19 cellular contexts compared by ENCODE assay signal in genomic region chr17:9410737-9411136, GRCh38.
DNase-seq lines count a peak whose midpoint lies in the region; ATAC-seq, FAIRE-seq and TF ChIP-seq lines count a peak whose summit lies in the region.
"Had no signal": no experiment of that assay in that cellular context is flagged by ENCODE, and none has a peak within 500 bp of the region (broad histone marks: within the 10 kb centered on the region; RNA-seq: fewer than 3 reads in every experiment).

No MANE protein-coding gene starts in this region.

- H3K27me3 Mint-ChIP-seq in nephron progenitor cell (ENCODE audit: low read depth, poor library complexity), result peaks cover 3% of the 10 kb centered on the region
- H3K27me3 Mint-ChIP-seq: CD4-positive, alpha-beta memory T cell had no signal

- TF ChIP-seq EP300 in HepG2 (IDR thresholded peaks at IDR 0.05; ENCODE audit: low read depth in 2 of 2, low read length in 2 of 2) (no peak), HepG2 (CRISPR knock-in tag; IDR thresholded peaks at IDR 0.05; ENCODE audit: borderline replicate concordance) (no peak), K562 (IDR thresholded peaks at IDR 0.05; ENCODE audit: low read length) (no peak)

- no peak for FAIRE-seq in HepG2 (lab: Jason Lieb, UNC)
- no peak for FAIRE-seq in K562 (lab: Jason Lieb, UNC)
- FAIRE-seq: GM12891, GM18507 had no signal

- H3K36me3 Mint-ChIP-seq in nephron progenitor cell (ENCODE audit: low read depth), result peaks cover 8% of the 10 kb centered on the region

- peaks cover 6% of the 10 kb centered on the region for H3K9me3 Mint-ChIP-seq in nephron progenitor cell
- H3K9me3 Mint-ChIP-seq: CD4-positive, alpha-beta memory T cell; H9 had no signal

- TF ChIP-seq RAD21 in HepG2 (CRISPR knock-in tag; IDR thresholded peaks at IDR 0.05), result no peak
- no peak for TF ChIP-seq RAD21 in K562 (CRISPR knock-in tag; conservative IDR thresholded peaks at IDR 0.05 in 1 of 2, IDR thresholded peaks at IDR 0.05 in 1 of 2)

- CTCF ChIA-PET in HepG2 (lab: Yijun Ruan, JAX; ENCODE audit: low intra/inter-chr PET ratio, low total read pairs), result no interaction called here
- CTCF ChIA-PET in K562 (lab: Yijun Ruan, JAX; ENCODE audit: low intra/inter-chr PET ratio), result no interaction called here

- H3K9me3 ChIP-seq in HepG2 (ENCODE audit: low read length) (no peaks in the 10 kb centered on the region), right lobe of liver (no peaks in the 10 kb centered on the region), K562 (replicated peaks; ENCODE audit: control insufficient read depth, insufficient read depth, low read depth, low read length) (no peaks in the 10 kb centered on the region)

- H3K36me3 ChIP-seq in HepG2 (replicated peaks in 1 of 2; ENCODE audit: control insufficient read depth in 1 of 2, insufficient read depth in 2 of 2, low read length in 2 of 2) (no peaks in the 10 kb centered on the region), right lobe of liver (no peaks in the 10 kb centered on the region), K562 (ENCODE audit: control insufficient read depth, insufficient read depth, low read length) (no peaks in the 10 kb centered on the region)

- H3K4me1 Mint-ChIP-seq in nephron progenitor cell, result peaks cover 45% of the 10 kb centered on the region

- no peak overlapping the region for H3K4me2 ChIP-seq in HepG2 (ENCODE audit: low read depth, low read length)
- no peak overlapping the region for H3K4me2 ChIP-seq in K562 (ENCODE audit: insufficient read depth, low read length)

- DNase-seq in HepG2 (ENCODE audit: low spot score), result no peak
- no peak for DNase-seq in right lobe of liver
- no peak for DNase-seq in K562 (ENCODE audit: extremely low read depth in 1 of 4, low spot score in 3 of 4)
- no peak for DNase-seq in nephron progenitor cell
- no peak for DNase-seq in NCI-H524 treated with DMSO at 0.1 percent for 48 hours (lab: John Stamatoyannopoulos, UW)
- DNase-seq in A172 (ENCODE audit: low spot score), result no peak
- DNase-seq: C1 segment of cervical spinal cord; Calu3; CD4-positive, alpha-beta memory T cell; COR-L47; DMS53; DMS79 treated with DMSO at 0.1 percent for 48 hours; GF-D8; GOT3; H9 had no signal

- TF ChIP-seq POLR2A in HepG2 (IDR thresholded peaks at IDR 0.05; ENCODE audit: insufficient read depth in 1 of 2, low read depth in 2 of 2, low read length in 2 of 2) (no peak), right lobe of liver (IDR thresholded peaks at IDR 0.05) (no peak), K562 (conservative IDR thresholded peaks at IDR 0.05) (no peak)

- peak overlapping the region; percentile 97 for H3K27ac Mint-ChIP-seq in nephron progenitor cell
- H3K27ac Mint-ChIP-seq: H9 had no signal

- H3K9me1 ChIP-seq in K562 (ENCODE audit: control insufficient read depth, insufficient read depth, low read length), result no peaks in the 10 kb centered on the region

- no peaks in the 10 kb centered on the region for H3K79me2 ChIP-seq in HepG2 (ENCODE audit: insufficient read depth, low read length)
- no peaks in the 10 kb centered on the region for H3K79me2 ChIP-seq in K562 (ENCODE audit: control insufficient read depth, insufficient read depth, low read length)

- BruUV-seq in HepG2 (replicated peaks; lab: Mats Ljungman, UMichigan) (no TSS peak), K562 (replicated peaks; lab: Mats Ljungman, UMichigan) (no TSS peak)

- no peaks in the 10 kb centered on the region for H3K4me1 ChIP-seq in HepG2 (ENCODE audit: insufficient read depth, low read length)
- no peaks in the 10 kb centered on the region for H3K4me1 ChIP-seq in right lobe of liver
- H3K4me1 ChIP-seq in K562 (replicated peaks in 1 of 2; ENCODE audit: control insufficient read depth in 2 of 2, insufficient read depth in 2 of 2, low read length in 2 of 2), result no peaks in the 10 kb centered on the region

- H4K20me1 ChIP-seq in HepG2 (ENCODE audit: insufficient read depth, low read length), result no peaks in the 10 kb centered on the region
- H4K20me1 ChIP-seq in K562 (replicated peaks; ENCODE audit: control insufficient read depth, insufficient read depth, low read length), result no peaks in the 10 kb centered on the region

- 90% methylated on average over 2 of the region's 2 CpGs for WGBS in HepG2 (ENCODE audit: low lambda C conversion rate)
- WGBS in right lobe of liver (ENCODE audit: insufficient coverage, low coverage, low lambda C conversion rate, missing lambda C conversion rate), result 81% methylated on average over 2 of the region's 2 CpGs
- 3% methylated on average over 2 of the region's 2 CpGs for WGBS in K562 (ENCODE audit: insufficient coverage, low coverage, missing lambda C conversion rate)

- H3K9ac ChIP-seq in HepG2 (ENCODE audit: insufficient read depth, low read depth, low read length), result no peak overlapping the region
- no peak overlapping the region for H3K9ac ChIP-seq in K562 (ENCODE audit: insufficient read depth in 1 of 2, low read depth in 2 of 2, low read length in 2 of 2)

- in situ Hi-C loops in HepG2 (cut with HindIII; ENCODE audit: extremely low pct_ligation_motif_present, low pct_unique_long_range_greater_than_20kb) (loop anchor here (10.0 kb wide), 1 partner anchor 64 kb away; no protein-coding TSS in a partner anchor), K562 (cut with MboI) (no loop called here)

- H3K27ac ChIP-seq in HepG2 (ENCODE audit: extremely low read length, insufficient read depth, low read length), result no peak overlapping the region
- H3K27ac ChIP-seq in right lobe of liver, result no peak overlapping the region
- H3K27ac ChIP-seq in K562 (ENCODE audit: extremely low read depth, low read depth, low read length), result no peak overlapping the region
- H3K27ac ChIP-seq: 22Rv1 had no signal

- H2AFZ ChIP-seq in HepG2 (ENCODE audit: low read length) (no peak overlapping the region), K562 (ENCODE audit: low read depth, low read length) (no peak overlapping the region)

- ATAC-seq in HepG2 (no peak), right lobe of liver (no peak), K562 (no peak)
- ATAC-seq: HCT116 had no signal

- H3K4me3 Mint-ChIP-seq in nephron progenitor cell, result peak overlapping the region; percentile 36
- H3K4me3 Mint-ChIP-seq: CD4-positive, alpha-beta memory T cell; H9 had no signal

- H3K27me3 ChIP-seq in HepG2 (ENCODE audit: control insufficient read depth in 1 of 2, insufficient read depth in 2 of 2, low read length in 2 of 2), result no peaks in the 10 kb centered on the region
- no peaks in the 10 kb centered on the region for H3K27me3 ChIP-seq in right lobe of liver
- no peaks in the 10 kb centered on the region for H3K27me3 ChIP-seq in K562 (ENCODE audit: control insufficient read depth in 2 of 2, insufficient read depth in 2 of 2, low read length in 2 of 2)

- POLR2A ChIA-PET in HepG2 (lab: Yijun Ruan, JAX), result no interaction called here
- POLR2A ChIA-PET in K562 (lab: Yijun Ruan, JAX), result no interaction called here

- TF ChIP-seq CTCF in HepG2 (CRISPR knock-in tag; IDR thresholded peaks at IDR 0.05), result no peak
- no peak for TF ChIP-seq CTCF in right lobe of liver (IDR thresholded peaks at IDR 0.05)
- no peak for TF ChIP-seq CTCF in K562 (IDR thresholded peaks at IDR 0.05 in 2 of 3, conservative IDR thresholded peaks at IDR 0.05 in 1 of 3; ENCODE audit: insufficient read depth in 2 of 3, low read depth in 1 of 3, low read length in 3 of 3)
- TF ChIP-seq CTCF in nephron progenitor cell (IDR thresholded peaks at IDR 0.05), result no peak

- intact Hi-C loops in HepG2 (cut with micrococcal nuclease; ENCODE audit: unreplicated experiment) (no loop called here), right lobe of liver (cut with DNase I) (no loop called here), K562 (cut with micrococcal nuclease) (no loop called here)

- H3K4me3 ChIP-seq in HepG2 (replicated peaks in 1 of 3; ENCODE audit: insufficient read depth in 1 of 3, low read depth in 2 of 3, low read length in 3 of 3), result no peak overlapping the region
- H3K4me3 ChIP-seq in right lobe of liver, result no peak overlapping the region
- H3K4me3 ChIP-seq in K562, result no peak overlapping the region

TF ChIP-seq in HepG2, 621 proteins besides CTCF, POLR2A, EP300 and RAD21:
- TF ChIP-seq TSC22D2 (CRISPR knock-in tag; IDR thresholded peaks at IDR 0.05; ENCODE audit: borderline replicate concordance) (no peak), ZNF160 (CRISPR knock-in tag; IDR thresholded peaks at IDR 0.05) (no peak), FOXJ3 (CRISPR knock-in tag; IDR thresholded peaks at IDR 0.05; ENCODE audit: borderline replicate concordance) (no peak), ZNF3 (CRISPR knock-in tag; IDR thresholded peaks at IDR 0.05) (peak; percentile 73; the same call in 1 of the 2 replicates)

TF ChIP-seq in K562, 482 proteins besides CTCF, POLR2A, EP300 and RAD21:
- TF ChIP-seq POLR2AphosphoS2 (IDR thresholded peaks at IDR 0.05; ENCODE audit: low read length) (no peak), ZNF217 (CRISPR knock-in tag; IDR thresholded peaks at IDR 0.05) (no peak), CREM (IDR thresholded peaks at IDR 0.05; ENCODE audit: low read depth) (no peak), NFE2L1 (tag; IDR thresholded peaks at IDR 0.05; ENCODE audit: borderline replicate concordance, low read depth) (no peak), ZNF668 (CRISPR knock-in tag; IDR thresholded peaks at IDR 0.05) (no peak), HNRNPK (IDR thresholded peaks at IDR 0.05; ENCODE audit: low read depth, low read length, poor library complexity, severe bottlenecking) (no peak), CBX2 (IDR thresholded peaks at IDR 0.05; ENCODE audit: insufficient read depth, low read length, poor library complexity, severe bottlenecking) (no peak), TAF7 (tag; IDR thresholded peaks at IDR 0.05) (no peak), ZNF3 (CRISPR knock-in tag; IDR thresholded peaks at IDR 0.05) (peak; percentile 66; the same call in 1 of the 2 replicates)

Comparison
In these comparisons a context has a peak if more than half of its experiments do, and no peak if none do; other contexts are left out.
1. Of the 241 proteins assayed by ChIP-seq in both HepG2 and K562: peak only in HepG2: none; only in K562: none; in both: ZNF3; in neither: 240.